1 cellular context compared by ENCODE assay signal in genomic region chr19:11879687-11880266, GRCh38.
TF ChIP-seq lines count a peak whose summit lies in the region.

No MANE protein-coding gene starts in this region.

TF ChIP-seq in HepG2, 621 proteins besides CTCF, POLR2A, EP300 and RAD21:
- peak; percentile 18 for TF ChIP-seq ZNF687 (CRISPR knock-in tag; IDR thresholded peaks at IDR 0.05)
- TF ChIP-seq STAG1 (CRISPR knock-in tag; IDR thresholded peaks at IDR 0.05), result peak; percentile 55
- TF ChIP-seq FOSL2 (CRISPR knock-in tag; IDR thresholded peaks at IDR 0.05), result peak; percentile 52
- TF ChIP-seq ZNF644 (CRISPR knock-in tag; IDR thresholded peaks at IDR 0.05; ENCODE audit: low read depth), result peak; percentile 49; the same call in 1 of the 2 replicates
